8 cellular contexts compared by ENCODE assay signal in the genomic region with DNA sequence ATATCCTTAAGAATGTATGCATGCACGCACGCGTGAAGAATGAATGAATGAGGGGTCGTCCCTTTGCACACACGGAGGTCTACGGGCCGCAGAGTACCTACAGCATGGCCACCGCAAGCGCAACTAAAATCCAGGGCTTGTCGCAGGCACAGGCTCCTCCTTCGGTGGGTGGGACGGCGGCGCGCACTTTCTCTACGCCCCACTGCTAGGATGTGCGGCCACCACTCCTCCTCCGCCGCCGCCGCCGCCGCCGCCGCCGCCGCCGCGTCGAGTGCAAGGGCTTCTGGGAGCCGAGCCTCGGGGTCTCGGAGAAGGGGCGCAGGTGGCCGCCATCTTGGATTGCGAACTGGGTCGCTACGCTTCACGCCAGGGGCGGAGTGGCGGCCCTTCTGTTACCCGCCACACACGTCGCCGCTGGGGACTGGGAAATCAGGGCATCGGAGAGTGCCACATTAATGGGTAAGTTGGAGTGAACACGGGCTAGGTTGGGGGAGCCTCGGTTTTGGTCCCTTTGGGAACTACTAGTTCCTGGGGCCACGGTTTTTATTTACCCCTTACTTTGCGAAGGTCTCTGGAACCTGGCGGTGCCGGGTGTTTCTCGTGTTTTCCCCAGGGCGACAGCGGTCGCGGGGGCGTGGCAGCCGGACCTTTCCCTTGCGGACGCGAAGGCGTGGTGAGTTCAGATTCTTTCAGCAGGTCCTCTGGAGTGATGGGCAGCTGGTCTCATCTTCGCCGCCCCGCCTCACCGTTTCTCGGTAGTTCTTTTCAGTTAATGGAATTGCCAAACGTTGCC. TPM values are rescaled to one million over a fixed set of nuclear protein-coding genes. Genes with fewer than 3 reads are reported as not detected.
A peak's percentile ranks its signal among the peaks of the same experiment; 100 is the strongest.
DNase-seq lines count a peak whose midpoint lies in the region; ATAC-seq and TF ChIP-seq lines count a peak whose summit lies in the region.

A gene (plus strand): TSS at position 332 of the 793 bp plus-strand sequence. CDS start 124 bp downstream, at position 456.

- intact Hi-C loops in Right ventricle myocardium superior (cut with DNase I): no loop called here
- intact Hi-C loops in tibial artery (cut with DNase I; ENCODE audit: low total_unique reads): no loop called here

- no peaks in the 10 kb centered on the region for H3K9me3 Mint-ChIP-seq in activated naive CD8-positive, alpha-beta T cell treated with anti-CD3 and anti-CD28 coated beads, Interleukin-2, amount 10 ng/mL, durations not matched to agents 7 days and 5 days

- peaks cover 22% of the 10 kb centered on the region for H3K36me3 Mint-ChIP-seq in activated naive CD8-positive, alpha-beta T cell treated with anti-CD3 and anti-CD28 coated beads, Interleukin-2, amount 10 ng/mL, durations not matched to agents 7 days and 5 days

- peak within 1 kb of the TSS; percentile 92 for H3K27ac ChIP-seq in parathyroid adenoma
- peak within 1 kb of the TSS; percentile 89 for H3K27ac ChIP-seq in tibial artery

- POLR2A ChIA-PET in activated naive CD8-positive, alpha-beta T cell treated with anti-CD3 and anti-CD28 coated beads, Interleukin-2, amount 10 ng/mL, durations not matched to agents 7 days and 5 days (lab: Charles Lee): interaction anchor here (0.9 to 3.1 kb wide), 4 partner anchors 13 to 402 kb away, joined by 3 to 23 read pairs (median 10); a partner anchor contains a TSS

- H3K27me3 Mint-ChIP-seq in activated naive CD8-positive, alpha-beta T cell treated with anti-CD3 and anti-CD28 coated beads, Interleukin-2, amount 10 ng/mL, durations not matched to agents 7 days and 5 days: no peaks in the 10 kb centered on the region

- H3K9me3 ChIP-seq in parathyroid adenoma (ENCODE audit: control insufficient read depth, low read length) (no peaks in the 10 kb centered on the region), tibial artery (no peaks in the 10 kb centered on the region)

- peak within 1 kb of the TSS; percentile 50 for H3K9ac ChIP-seq in parathyroid adenoma

- H3K4me1 ChIP-seq in parathyroid adenoma (no peaks in the 10 kb centered on the region), tibial artery (peaks cover 0 to 30% (median 9%) of the 10 kb centered on the region in 4 donors)

- peaks cover 4% of the 10 kb centered on the region for H3K79me2 ChIP-seq in parathyroid adenoma

- peak; percentile 93 for ATAC-seq in HG02678 (IDR thresholded peaks at IDR 0.05; ENCODE audit: unreplicated experiment)
- ATAC-seq in activated naive CD8-positive, alpha-beta T cell treated with anti-CD3 and anti-CD28 coated beads, Interleukin-2, amount 10 ng/mL, durations not matched to agents 7 days and 5 days (ENCODE audit: low read depth): peak; percentile 96
- ATAC-seq in Right ventricle myocardium superior (ENCODE audit: poor library complexity): peak; percentile 99

- H3K4me3 ChIP-seq in GM12864 (ENCODE audit: low read depth, low read length) (peak within 1 kb of the TSS; percentile 76), parathyroid adenoma (ENCODE audit: low read depth, low read length) (peak within 1 kb of the TSS; percentile 88), tibial artery (peak within 1 kb of the TSS; percentile 74 to 75)

- peak within 1 kb of the TSS; percentile 99 for H3K27ac Mint-ChIP-seq in activated naive CD8-positive, alpha-beta T cell treated with anti-CD3 and anti-CD28 coated beads, Interleukin-2, amount 10 ng/mL, durations not matched to agents 7 days and 5 days

- H3K4me3 Mint-ChIP-seq in activated naive CD8-positive, alpha-beta T cell treated with anti-CD3 and anti-CD28 coated beads, Interleukin-2, amount 10 ng/mL, durations not matched to agents 7 days and 5 days: peak within 1 kb of the TSS; percentile 97

- no peak for TF ChIP-seq CTCF in GM12864 (IDR thresholded peaks at IDR 0.05; ENCODE audit: low read depth, low read length, missing control alignments)
- TF ChIP-seq CTCF in parathyroid adenoma (IDR thresholded peaks at IDR 0.05): no peak
- TF ChIP-seq CTCF in tibial artery (IDR thresholded peaks at IDR 0.05): no peak

- peaks cover 14% of the 10 kb centered on the region for H3K4me1 Mint-ChIP-seq in activated naive CD8-positive, alpha-beta T cell treated with anti-CD3 and anti-CD28 coated beads, Interleukin-2, amount 10 ng/mL, durations not matched to agents 7 days and 5 days

- peak within 1 kb of the TSS; percentile 93 for H3K4me2 ChIP-seq in parathyroid adenoma (ENCODE audit: low read length)

- peak within 1 kb of the TSS; percentile 98 for H2AFZ ChIP-seq in parathyroid adenoma

- H3K36me3 ChIP-seq in parathyroid adenoma (ENCODE audit: control insufficient read depth, insufficient read depth, low read length) (no peaks in the 10 kb centered on the region), tibial artery (no peaks in the 10 kb centered on the region)

- H3K27me3 ChIP-seq in parathyroid adenoma (ENCODE audit: control insufficient read depth, insufficient read depth, low read length) (no peaks in the 10 kb centered on the region), tibial artery (no peaks in the 10 kb centered on the region)

- DNase-seq in GM12864 (ENCODE audit: low read depth) (peak; percentile 78), NCI-H1105 treated with DMSO at 0.1 percent for 48 hours (lab: John Stamatoyannopoulos, UW) (peak; percentile 96), SKM-1 treated with dmso at 0.1 percent for 144 hours (lab: John Stamatoyannopoulos, UW; ENCODE audit: unreplicated experiment) (peak; percentile 86), Right ventricle myocardium superior (peak; percentile 95), tibial artery (peak; percentile 87 to 94)
- DNase-seq in activated naive CD8-positive, alpha-beta T cell treated with anti-CD3 and anti-CD28 coated beads, Interleukin-2, amount 10 ng/mL, durations not matched to agents 7 days and 5 days: peak; percentile 90

RNA-seq across cellular contexts. Expression of the gene that starts here (rescaled TPM):
- total RNA-seq in activated naive CD8-positive, alpha-beta T cell treated with anti-CD3 and anti-CD28 coated beads, Interleukin-2, amount 10 ng/mL, durations not matched to agents 7 days and 5 days: 10 to 100 TPM; 29.5 to 35.0 TPM
- 8.3 TPM for total RNA-seq in Right ventricle myocardium superior

Comparison
In these comparisons a context has a peak if more than half of its experiments do, and no peak if none do; other contexts are left out.
1. Peak in every context shown above with its lines: DNase-seq, ATAC-seq, H3K4me3 ChIP-seq and H3K27ac ChIP-seq.